15 cellular contexts compared by ENCODE assay signal in genomic region chr14:62943202-62943601, GRCh38.
"Had no signal": no experiment of that assay in that cellular context is flagged by ENCODE, and none has a peak within 500 bp of the region (broad histone marks: within the 10 kb centered on the region; RNA-seq: fewer than 3 reads in every experiment).

No MANE protein-coding gene starts in this region.

- H3K27me3 ChIP-seq: hepatocyte, left lung, pancreas, thyroid gland, uterus had no signal

- DNase-seq: activated CD4-positive, alpha-beta T cell treated with anti-CD3 and anti-CD28 coated beads for 48 hours; activated CD8-positive, alpha-beta T cell treated with anti-CD3 and anti-CD28 coated beads for 36 hours; activated effector memory CD4-positive, alpha-beta T cell treated with Interleukin-2 at 50 U/mL for 16 hours; activated naive CD4-positive, alpha-beta T cell treated with anti-CD3 and anti-CD28 coated beads, Interleukin-2, amount 50 U/mL, for 16 hours; activated T-cell treated with anti-CD3 and anti-CD28 coated beads, Interleukin-2, amount 50 U/mL, for 4 hours; amniotic stem cell; effector CD8-positive, alpha-beta T cell; kidney; left lung; naive thymus-derived CD8-positive, alpha-beta T cell; pancreas; thyroid gland; uterus had no signal

- FAIRE-seq: endothelial cell of umbilical vein, kidney, pancreas had no signal

- H3K4me3 ChIP-seq: hepatocyte, left lung, pancreas, thyroid gland, uterus had no signal

- H3K36me3 ChIP-seq: left lung, pancreas, thyroid gland, uterus had no signal
